In genomic region chr14:89078021-89078676, GRCh38 we compare ENCODE assay signal across 28 cellular contexts.
DNase-seq lines count a peak whose midpoint lies in the region; ATAC-seq, FAIRE-seq and TF ChIP-seq lines count a peak whose summit lies in the region.
"Had no signal": no experiment of that assay in that cellular context is flagged by ENCODE, and none has a peak within 500 bp of the region (broad histone marks: within the 10 kb centered on the region; RNA-seq: fewer than 3 reads in every experiment).

No MANE protein-coding gene starts in this region.

- H4K20me1 ChIP-seq in GM23338 (replicated peaks; ENCODE audit: insufficient read depth), result no peaks in the 10 kb centered on the region

- H3K36me3 Mint-ChIP-seq in GM23338 (ENCODE audit: low read depth), result no peaks in the 10 kb centered on the region
- H3K36me3 Mint-ChIP-seq in natural killer cell treated with Interleukin-12 subunit alpha and Interleukin-12 subunit beta and Interleukin-15 and Interleukin-18, amount 100 ng/mL, for 72 hours, result no peaks in the 10 kb centered on the region
- H3K36me3 Mint-ChIP-seq: CD8-positive, alpha-beta T cell had no signal

- H3K27me3 ChIP-seq in GM23338 (ENCODE audit: insufficient read depth), result no peaks in the 10 kb centered on the region
- no peaks in the 10 kb centered on the region for H3K27me3 ChIP-seq in dorsolateral prefrontal cortex
- peaks cover 6 to 21% of the 10 kb centered on the region in 2 experiments for H3K27me3 ChIP-seq in mesenchymal stem cell (ENCODE audit: control insufficient read depth in 1 of 2, insufficient read depth in 1 of 2, low read length in 2 of 2)

- ATAC-seq in GM23338 (no peak), GM19351 (IDR thresholded peaks at IDR 0.05; ENCODE audit: unreplicated experiment) (no peak)
- ATAC-seq in natural killer cell treated with Interleukin-12 subunit alpha and Interleukin-12 subunit beta and Interleukin-15 and Interleukin-18, amount 100 ng/mL, for 72 hours, result no peak
- ATAC-seq: A549; CD8-positive, alpha-beta T cell; GM12878; Panc1 had no signal

- H2BK15ac ChIP-seq in mesenchymal stem cell (ENCODE audit: low read depth, poor library complexity, severe bottlenecking), result no peak overlapping the region

- no peak for DNase-seq in GM23338 (ENCODE audit: low spot score)
- peak in 8 of 10 donors; percentile 24 to 81 (median 61) for DNase-seq in dorsolateral prefrontal cortex
- DNase-seq in mesenchymal stem cell, result peak; percentile 57
- DNase-seq in putamen (ENCODE audit: low spot score), result peak; percentile 27
- no peak for DNase-seq in urothelium cell line (ENCODE audit: low spot score)
- no peak for DNase-seq in natural killer cell treated with Interleukin-12 subunit alpha and Interleukin-12 subunit beta and Interleukin-15 and Interleukin-18, amount 100 ng/mL, for 72 hours (ENCODE audit: low spot score)
- DNase-seq: AML-193; Caco-2; CD8-positive, alpha-beta T cell; GDM1; Karpas-422; NCI-H1092; NCI-H1417 treated with DMSO at 0.1 percent for 48 hours; NCI-H1694 treated with DMSO at 0.1 percent for 48 hours; NCI-H2081; NCI-H2171; NCI-H226; NCI-H510A; NCI-H69; SHP77 treated with DMSO at 0.1 percent for 48 hours had no signal

- TF ChIP-seq CTCF in GM23338 (conservative IDR thresholded peaks at IDR 0.05; ENCODE audit: low read depth in 2 of 2), result no peak
- TF ChIP-seq CTCF in dorsolateral prefrontal cortex (IDR thresholded peaks at IDR 0.05 in 54 of 56, conservative IDR thresholded peaks at IDR 0.05 in 2 of 56; ENCODE audit: low read depth in 1 of 56, partially characterized antibody in 56 of 56), result no peak

- H2AK5ac ChIP-seq in mesenchymal stem cell (ENCODE audit: low read length, severe bottlenecking), result no peak overlapping the region

- no peak overlapping the region for H2BK5ac ChIP-seq in mesenchymal stem cell (ENCODE audit: low read depth, low read length, poor library complexity, severe bottlenecking)

- no peak overlapping the region for H3K18ac ChIP-seq in mesenchymal stem cell (ENCODE audit: low read depth in 1 of 2, low read length in 2 of 2)

- H3K4me3 ChIP-seq in GM23338 (no peak overlapping the region), dorsolateral prefrontal cortex (no peak overlapping the region), mesenchymal stem cell (ENCODE audit: insufficient read depth in 1 of 2, low read depth in 1 of 2, low read length in 2 of 2) (no peak overlapping the region)
- H3K4me3 ChIP-seq: A549, GM12878, SK-N-MC had no signal

- no peak overlapping the region for H3K23ac ChIP-seq in mesenchymal stem cell (ENCODE audit: low read length in 2 of 2)

- no peak overlapping the region for H4K8ac ChIP-seq in mesenchymal stem cell (ENCODE audit: low read length)

- H3K9me2 ChIP-seq in GM23338 (ENCODE audit: insufficient read depth), result 0 out of 2 replicates have a peak, but pooled peaks cover 3% of the 10 kb centered on the region

- intact Hi-C loops in dorsolateral prefrontal cortex (cut with DNase I), result no loop called here

- no peaks in the 10 kb centered on the region for H3K9me3 ChIP-seq in mesenchymal stem cell (ENCODE audit: control insufficient read depth, low read length)
- H3K9me3 ChIP-seq: A549, Caco-2 had no signal

- H3K14ac ChIP-seq in mesenchymal stem cell (ENCODE audit: low read length in 2 of 2), result no peak overlapping the region

- peaks cover 8% of the 10 kb centered on the region for H3K27me3 Mint-ChIP-seq in GM23338 (ENCODE audit: insufficient read depth, low read depth, poor library complexity)
- H3K27me3 Mint-ChIP-seq in natural killer cell treated with Interleukin-12 subunit alpha and Interleukin-12 subunit beta and Interleukin-15 and Interleukin-18, amount 100 ng/mL, for 72 hours, result peaks cover 37 to 68% of the 10 kb centered on the region in 2 donors

- H3K4me1 ChIP-seq in GM23338 (ENCODE audit: insufficient read depth) (no peaks in the 10 kb centered on the region), mesenchymal stem cell (ENCODE audit: control insufficient read depth, insufficient read depth, low read depth, low read length) (no peaks in the 10 kb centered on the region)
- H3K4me1 ChIP-seq: A549, Caco-2 had no signal

- no peak overlapping the region for H3K4me3 Mint-ChIP-seq in GM23338
- no peak overlapping the region for H3K4me3 Mint-ChIP-seq in natural killer cell treated with Interleukin-12 subunit alpha and Interleukin-12 subunit beta and Interleukin-15 and Interleukin-18, amount 100 ng/mL, for 72 hours
- H3K4me3 Mint-ChIP-seq: CD8-positive, alpha-beta T cell had no signal

- no peak overlapping the region for H4K91ac ChIP-seq in mesenchymal stem cell (ENCODE audit: low read length)

- no peak overlapping the region for H2BK120ac ChIP-seq in mesenchymal stem cell (ENCODE audit: low read depth, low read length)

- H3K36me3 ChIP-seq in GM23338 (ENCODE audit: insufficient read depth) (no peaks in the 10 kb centered on the region), mesenchymal stem cell (ENCODE audit: control insufficient read depth in 1 of 2, insufficient read depth in 2 of 2, low read depth in 1 of 2, low read length in 2 of 2) (no peaks in the 10 kb centered on the region)

- peaks cover 7% of the 10 kb centered on the region; the same call in 2 of the 3 replicates for H3K9me3 Mint-ChIP-seq in GM23338
- peaks cover 3% of the 10 kb centered on the region for H3K9me3 Mint-ChIP-seq in natural killer cell treated with Interleukin-12 subunit alpha and Interleukin-12 subunit beta and Interleukin-15 and Interleukin-18, amount 100 ng/mL, for 72 hours

- H3K9ac ChIP-seq in mesenchymal stem cell (ENCODE audit: low read length), result no peak overlapping the region

- no peak overlapping the region for H3K27ac Mint-ChIP-seq in GM23338
- H3K27ac Mint-ChIP-seq in natural killer cell treated with Interleukin-12 subunit alpha and Interleukin-12 subunit beta and Interleukin-15 and Interleukin-18, amount 100 ng/mL, for 72 hours, result no peak overlapping the region
- H3K27ac Mint-ChIP-seq: CD8-positive, alpha-beta T cell had no signal

- H3K4me2 ChIP-seq in GM23338 (no peak overlapping the region), mesenchymal stem cell (ENCODE audit: low read length, poor library complexity, severe bottlenecking) (no peak overlapping the region)
- H3K4me2 ChIP-seq: A549 had no signal

- H2AFZ ChIP-seq in GM23338 (peak overlapping the region; percentile 47; the same call in 1 of the 2 replicates), mesenchymal stem cell (ENCODE audit: low read depth, low read length) (no peak overlapping the region)

- no peaks in the 10 kb centered on the region for H3K4me1 Mint-ChIP-seq in GM23338
- no peaks in the 10 kb centered on the region for H3K4me1 Mint-ChIP-seq in natural killer cell treated with Interleukin-12 subunit alpha and Interleukin-12 subunit beta and Interleukin-15 and Interleukin-18, amount 100 ng/mL, for 72 hours (ENCODE audit: low read depth in 2 of 2)

- no peaks in the 10 kb centered on the region for H3F3A ChIP-seq in GM23338 (replicated peaks; ENCODE audit: low read depth)

- FAIRE-seq in urothelium cell line (lab: Jason Lieb, UNC), result no peak
- FAIRE-seq: A549, GM12878, H54 had no signal

- no peaks in the 10 kb centered on the region for H3K79me1 ChIP-seq in mesenchymal stem cell (replicated peaks; ENCODE audit: low read length, poor library complexity, severe bottlenecking)

- 66% methylated on average over 14 of the region's 16 CpGs for WGBS in mesenchymal stem cell

- H3K27ac ChIP-seq in GM23338 (ENCODE audit: low read depth), result no peak overlapping the region
- peak overlapping the region in 6 of 59 donors; percentile 25 to 51 (median 38) for H3K27ac ChIP-seq in dorsolateral prefrontal cortex
- no peak overlapping the region for H3K27ac ChIP-seq in mesenchymal stem cell (ENCODE audit: low read length, poor library complexity, severe bottlenecking)
- H3K27ac ChIP-seq: A549, C4-2B, HL-60, SK-N-MC had no signal

- no peak overlapping the region for H2BK12ac ChIP-seq in mesenchymal stem cell (ENCODE audit: low read length in 2 of 2)

- H3K79me2 ChIP-seq in GM23338 (replicated peaks; ENCODE audit: insufficient read depth), result no peaks in the 10 kb centered on the region

- H3K4ac ChIP-seq in mesenchymal stem cell (ENCODE audit: low read depth in 1 of 2, low read length in 2 of 2), result no peak overlapping the region

TF ChIP-seq in GM23338, 12 proteins besides CTCF, POLR2A, EP300 and RAD21:
- TF ChIP-seq NANOG (IDR thresholded peaks at IDR 0.05; ENCODE audit: borderline replicate concordance), result no peak
TF ChIP-seq in GM23338: peak in this region for 0.

Comparison
In these comparisons a context has a peak if more than half of its experiments do, and no peak if none do; other contexts are left out.
1. DNase-seq: peak in dorsolateral prefrontal cortex (8 of 10), mesenchymal stem cell (single experiment) and putamen (single experiment); none in GM23338 (single experiment), urothelium cell line (single experiment) and natural killer cell treated with Interleukin-12 subunit alpha and Interleukin-12 subunit beta and Interleukin-15 and Interleukin-18, amount 100 ng/mL, for 72 hours (single experiment).